ENCODE assay signal across 11 cellular contexts in the genomic region with DNA sequence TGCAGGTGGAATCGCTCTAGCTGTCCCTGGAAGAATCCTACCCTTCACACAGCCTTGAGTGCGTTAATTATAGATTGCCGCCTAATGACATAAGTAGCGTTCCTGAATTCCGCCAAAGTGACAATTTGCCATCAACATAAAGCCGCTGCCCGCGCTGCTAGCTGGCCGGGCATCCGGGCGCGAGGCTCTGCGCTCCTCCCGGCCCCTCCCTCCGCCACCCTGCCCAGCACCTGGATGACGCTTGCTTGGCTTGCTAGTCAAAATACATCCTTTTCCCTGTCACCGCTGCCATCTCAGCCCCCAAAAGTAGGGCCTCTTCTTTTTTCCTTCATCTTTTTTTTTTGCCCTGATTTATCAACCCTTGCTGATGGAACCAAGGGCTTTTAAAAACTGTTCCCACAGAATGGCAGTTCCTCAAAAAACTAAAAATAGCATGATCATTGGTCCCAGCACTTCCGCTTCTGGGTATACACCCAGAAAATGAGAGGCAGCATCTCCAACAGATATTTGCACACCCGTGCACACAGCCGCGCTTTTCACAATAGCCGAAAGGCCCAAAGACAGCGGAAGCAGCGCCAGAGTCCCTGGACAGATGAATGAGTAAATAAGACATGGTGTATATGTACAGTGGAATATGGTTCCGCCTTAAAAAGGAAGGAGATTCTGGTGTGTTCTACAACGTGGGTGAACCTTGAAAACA.
DNase-seq lines count a peak whose midpoint lies in the region; ATAC-seq, FAIRE-seq and TF ChIP-seq lines count a peak whose summit lies in the region.
"Had no signal": no experiment of that assay in that cellular context is flagged by ENCODE, and none has a peak within 500 bp of the region (broad histone marks: within the 10 kb centered on the region; RNA-seq: fewer than 3 reads in every experiment).

No MANE protein-coding gene starts in this region.

- no peak overlapping the region for H3K56ac ChIP-seq in H1 (replicated peaks; ENCODE audit: insufficient read length, low read depth, low read length)

- H2AK5ac ChIP-seq in H1 (ENCODE audit: low read depth, low read length), result no peak overlapping the region

- in situ Hi-C loops in HepG2 (cut with HindIII; ENCODE audit: extremely low pct_ligation_motif_present, low pct_unique_long_range_greater_than_20kb), result no loop called here
- in situ Hi-C loops in HAP-1 (cut with MboI; ENCODE audit: low sequenced_read_pairs), result no loop called here

- no peaks in the 10 kb centered on the region for H3K36me3 ChIP-seq in liver (ENCODE audit: control insufficient read depth in 4 of 4, insufficient read depth in 3 of 4, low read depth in 1 of 4, low read length in 3 of 4)
- H3K36me3 ChIP-seq in HepG2 (replicated peaks in 1 of 2; ENCODE audit: control insufficient read depth in 1 of 2, insufficient read depth in 2 of 2, low read length in 2 of 2), result no peaks in the 10 kb centered on the region
- no peaks in the 10 kb centered on the region for H3K36me3 ChIP-seq in H1 (ENCODE audit: control insufficient read depth in 2 of 4, insufficient read depth in 4 of 4, low read length in 3 of 4)
- no peaks in the 10 kb centered on the region for H3K36me3 ChIP-seq in HAP-1 (replicated peaks)

- no peak for FAIRE-seq in HepG2 (lab: Jason Lieb, UNC)
- no peak for FAIRE-seq in H1 (lab: Jason Lieb, UNC)

- H3K79me2 ChIP-seq in HepG2 (ENCODE audit: insufficient read depth, low read length), result no peaks in the 10 kb centered on the region
- H3K79me2 ChIP-seq in H1 (ENCODE audit: control insufficient read depth in 1 of 2, insufficient read depth in 2 of 2, low read length in 2 of 2), result no peaks in the 10 kb centered on the region

- no peak for TF ChIP-seq POLR2A in HepG2 (IDR thresholded peaks at IDR 0.05; ENCODE audit: insufficient read depth in 1 of 2, low read depth in 2 of 2, low read length in 2 of 2)
- TF ChIP-seq POLR2A in H1 (IDR thresholded peaks at IDR 0.05; ENCODE audit: control extremely low read depth in 1 of 2, low read depth in 2 of 2, low read length in 2 of 2), result no peak

- no peak overlapping the region for H3K9ac ChIP-seq in liver (ENCODE audit: low read depth in 1 of 2, low read length in 2 of 2)
- no peak overlapping the region for H3K9ac ChIP-seq in HepG2 (ENCODE audit: insufficient read depth, low read depth, low read length)
- no peak overlapping the region for H3K9ac ChIP-seq in H1 (replicated peaks in 1 of 4; ENCODE audit: extremely low read depth in 1 of 4, low read depth in 3 of 4, low read length in 3 of 4)

- H3K23me2 ChIP-seq in H1 (ENCODE audit: low read depth, low read length), result no peaks in the 10 kb centered on the region

- no peak overlapping the region for H4K91ac ChIP-seq in H1 (replicated peaks; ENCODE audit: insufficient read length, low read length)

- TF ChIP-seq EP300 in HepG2 (IDR thresholded peaks at IDR 0.05; ENCODE audit: low read depth in 2 of 2, low read length in 2 of 2) (no peak), HepG2 (CRISPR knock-in tag; IDR thresholded peaks at IDR 0.05; ENCODE audit: borderline replicate concordance) (no peak), H1 (IDR thresholded peaks at IDR 0.05; ENCODE audit: borderline replicate concordance in 1 of 2, low read depth in 2 of 2, low read length in 2 of 2) (no peak)

- no peak for TF ChIP-seq RAD21 in liver (IDR thresholded peaks at IDR 0.05)
- TF ChIP-seq RAD21 in HepG2 (CRISPR knock-in tag; IDR thresholded peaks at IDR 0.05), result no peak
- TF ChIP-seq RAD21 in H1 (IDR thresholded peaks at IDR 0.05 in 1 of 2, conservative IDR thresholded peaks at IDR 0.05 in 1 of 2; ENCODE audit: low read depth in 2 of 2, low read length in 2 of 2), result no peak

- H2AFZ ChIP-seq in HepG2 (ENCODE audit: low read length) (no peak overlapping the region), H1 (ENCODE audit: low read length) (no peak overlapping the region)

- CTCF ChIA-PET in HepG2 (lab: Yijun Ruan, JAX; ENCODE audit: low intra/inter-chr PET ratio, low total read pairs) (no interaction called here), H1 (lab: Charles Lee; ENCODE audit: partially characterized antibody) (interaction anchor here (0.6 to 2.9 kb wide), 14 partner anchors 7 to 423 kb away, joined by 3 to 11 read pairs (median 4); no protein-coding TSS in a partner anchor)

- H4K5ac ChIP-seq in H1 (ENCODE audit: insufficient read length, low read depth, low read length), result no peak overlapping the region

- no peaks in the 10 kb centered on the region for H3K79me1 ChIP-seq in H1 (ENCODE audit: low read depth, low read length)

- H3K4ac ChIP-seq in H1 (replicated peaks; ENCODE audit: insufficient read length, low read depth, low read length), result peak overlapping the region; percentile 79

- POLR2A ChIA-PET in HepG2 (lab: Yijun Ruan, JAX), result no interaction called here
- POLR2A ChIA-PET in H1 (lab: Charles Lee; ENCODE audit: partially characterized antibody), result interaction anchor here (0.6 kb wide), 1 partner anchor 146 kb away, joined by 3 read pairs; no protein-coding TSS in a partner anchor

- peak overlapping the region; percentile 35; the same call in 1 of the 2 replicates for H2BK5ac ChIP-seq in H1 (ENCODE audit: low read depth, low read length)

- 0 out of 2 replicates have a peak overlapping the region, but pooled peaks have one; percentile 60 for H2BK12ac ChIP-seq in H1 (ENCODE audit: low read depth, low read length)

- ATAC-seq in HepG2 (no peak), GM19452 (IDR thresholded peaks at IDR 0.05; ENCODE audit: unreplicated experiment) (no peak), GM21390 (IDR thresholded peaks at IDR 0.05; ENCODE audit: unreplicated experiment) (no peak), HG02642 (IDR thresholded peaks at IDR 0.05; ENCODE audit: poor library complexity, unreplicated experiment) (no peak)
- ATAC-seq: activated T-helper 17 cell treated with anti-CD3 and anti-CD28 coated beads, Interleukin-2, amount 50 U/mL, for 72 hours had no signal

- TF ChIP-seq CTCF in liver (IDR thresholded peaks at IDR 0.05; ENCODE audit: low read depth, low read length, missing input control), result no peak
- no peak for TF ChIP-seq CTCF in HepG2 (CRISPR knock-in tag; IDR thresholded peaks at IDR 0.05)
- no peak for TF ChIP-seq CTCF in H1 (IDR thresholded peaks at IDR 0.05; ENCODE audit: control extremely low read depth in 1 of 3, insufficient read depth in 1 of 3, low read depth in 1 of 3, low read length in 3 of 3)
- TF ChIP-seq CTCF in nephron (IDR thresholded peaks at IDR 0.05; ENCODE audit: unreplicated experiment in 3 of 3), result no peak

- H3K23ac ChIP-seq in H1 (ENCODE audit: insufficient read length), result no peak overlapping the region

- H3K4me1 Mint-ChIP-seq in nephron, result peaks cover 24% of the 10 kb centered on the region
- H3K4me1 Mint-ChIP-seq: activated T-helper 17 cell treated with anti-CD3 and anti-CD28 coated beads, Interleukin-2, amount 50 U/mL, for 72 hours had no signal

- no peaks in the 10 kb centered on the region for H3K9me3 ChIP-seq in liver (ENCODE audit: control insufficient read depth in 4 of 4, low read length in 3 of 4)
- no peaks in the 10 kb centered on the region for H3K9me3 ChIP-seq in HepG2 (ENCODE audit: low read length)
- H3K9me3 ChIP-seq in H1 (ENCODE audit: insufficient read depth in 2 of 2, low read depth in 1 of 2, low read length in 1 of 2), result no peaks in the 10 kb centered on the region
- no peaks in the 10 kb centered on the region for H3K9me3 ChIP-seq in HAP-1

- H3K27me3 ChIP-seq in liver (ENCODE audit: control insufficient read depth in 4 of 4, insufficient read depth in 4 of 4, low read length in 3 of 4) (no peaks in the 10 kb centered on the region), HepG2 (ENCODE audit: control insufficient read depth in 1 of 2, insufficient read depth in 2 of 2, low read length in 2 of 2) (peaks cover 0 to 5% of the 10 kb centered on the region in 2 experiments; a peak in 2 of 5 replicates), H1 (replicated peaks in 1 of 4; ENCODE audit: control insufficient read depth in 3 of 4, extremely low read depth in 1 of 4, insufficient read depth in 3 of 4, low read length in 3 of 4) (no peaks in the 10 kb centered on the region), HAP-1 (ENCODE audit: low read depth) (no peaks in the 10 kb centered on the region)

- peak overlapping the region in 2 of 3 experiments; percentile 69 to 92 for H3K27ac Mint-ChIP-seq in nephron
- H3K27ac Mint-ChIP-seq: activated T-helper 17 cell treated with anti-CD3 and anti-CD28 coated beads, Interleukin-2, amount 50 U/mL, for 72 hours; immature natural killer cell had no signal

- H3K27ac ChIP-seq in liver (ENCODE audit: low read depth in 1 of 2, low read length in 2 of 2), result peak overlapping the region; percentile 13 to 41
- no peak overlapping the region for H3K27ac ChIP-seq in HepG2 (ENCODE audit: extremely low read length, insufficient read depth, low read length)
- H3K27ac ChIP-seq in H1 (ENCODE audit: low read depth, low read length), result no peak overlapping the region

- no peak overlapping the region for H3K4me3 Mint-ChIP-seq in nephron
- H3K4me3 Mint-ChIP-seq: activated T-helper 17 cell treated with anti-CD3 and anti-CD28 coated beads, Interleukin-2, amount 50 U/mL, for 72 hours had no signal

- H3K36me3 Mint-ChIP-seq in nephron (ENCODE audit: low read depth), result no peaks in the 10 kb centered on the region

- no peak overlapping the region for H4K8ac ChIP-seq in H1 (ENCODE audit: extremely low read depth, insufficient read depth, low read length)

- no TSS peak for BruUV-seq in HepG2 (replicated peaks; lab: Mats Ljungman, UMichigan)

- no peak overlapping the region for H2BK120ac ChIP-seq in H1 (replicated peaks; ENCODE audit: low read depth, low read length)

- H2BK15ac ChIP-seq in H1 (ENCODE audit: low read length), result peak overlapping the region; percentile 61; the same call in 1 of the 2 replicates

- 86% methylated on average over 26 of the region's 26 CpGs for WGBS in liver
- WGBS in HepG2 (ENCODE audit: low lambda C conversion rate), result 75% methylated on average over 25 of the region's 26 CpGs
- WGBS in H1 (ENCODE audit: extremely low coverage in 1 of 2, insufficient coverage in 1 of 2, insufficient read length in 1 of 2, insufficient replicate concordance in 2 of 2, low coverage in 1 of 2, low lambda C conversion rate in 2 of 2, missing lambda C conversion rate in 1 of 2), 2 experiments, result 92% methylated on average over 26 of the region's 26 CpGs; no CpG with 5 or more reads in 1 of the 2 experiments

- no peaks in the 10 kb centered on the region for H4K20me1 ChIP-seq in HepG2 (ENCODE audit: insufficient read depth, low read length)
- H4K20me1 ChIP-seq in H1 (replicated peaks in 1 of 2; ENCODE audit: control insufficient read depth in 1 of 2, insufficient read depth in 2 of 2, low read length in 2 of 2), result no peaks in the 10 kb centered on the region

- H3K4me3 ChIP-seq in liver (ENCODE audit: low read depth in 1 of 3, low read length in 3 of 3), result no peak overlapping the region
- no peak overlapping the region for H3K4me3 ChIP-seq in HepG2 (replicated peaks in 1 of 3; ENCODE audit: insufficient read depth in 1 of 3, low read depth in 2 of 3, low read length in 3 of 3)
- H3K4me3 ChIP-seq in H1 (ENCODE audit: extremely low read depth in 1 of 4, insufficient read depth in 2 of 4, low read depth in 3 of 4, low read length in 4 of 4), result no peak overlapping the region
- H3K4me3 ChIP-seq in HAP-1, result no peak overlapping the region

- peak overlapping the region; percentile 78; the same call in 1 of the 2 replicates for H3K18ac ChIP-seq in H1 (ENCODE audit: extremely low read depth, low read length)

- DNase-seq in HepG2 (ENCODE audit: low spot score), result no peak
- DNase-seq in H1 (ENCODE audit: low read depth in 1 of 2, low spot score in 2 of 2), result no peak
- DNase-seq in HAP-1 (ENCODE audit: low spot score in 2 of 2), result no peak
- DNase-seq: effector memory CD4-positive, alpha-beta T cell; immature natural killer cell had no signal

- H3K9me3 Mint-ChIP-seq in nephron, result no peaks in the 10 kb centered on the region
- H3K9me3 Mint-ChIP-seq: activated T-helper 17 cell treated with anti-CD3 and anti-CD28 coated beads, Interleukin-2, amount 50 U/mL, for 72 hours had no signal

- H2BK20ac ChIP-seq in H1 (ENCODE audit: low read length), result no peak overlapping the region

- H3K14ac ChIP-seq in H1 (ENCODE audit: insufficient read length), result no peak overlapping the region

- no peaks in the 10 kb centered on the region for H3K4me1 ChIP-seq in liver (ENCODE audit: control insufficient read depth in 4 of 4, insufficient read depth in 4 of 4, low read length in 3 of 4)
- H3K4me1 ChIP-seq in HepG2 (ENCODE audit: insufficient read depth, low read length), result no peaks in the 10 kb centered on the region
- peaks cover 0 to 8% (median 1%) of the 10 kb centered on the region in 4 experiments; a peak in 4 of 7 replicates for H3K4me1 ChIP-seq in H1 (replicated peaks in 1 of 4; ENCODE audit: control insufficient read depth in 3 of 4, insufficient read depth in 4 of 4, low read length in 3 of 4)
- H3K4me1 ChIP-seq in HAP-1, result no peaks in the 10 kb centered on the region

- H3K27me3 Mint-ChIP-seq in nephron (ENCODE audit: low read depth), result peaks cover 22% of the 10 kb centered on the region
- H3K27me3 Mint-ChIP-seq: activated T-helper 17 cell treated with anti-CD3 and anti-CD28 coated beads, Interleukin-2, amount 50 U/mL, for 72 hours had no signal

- H3K4me2 ChIP-seq in HepG2 (ENCODE audit: low read depth, low read length), result no peak overlapping the region
- no peak overlapping the region for H3K4me2 ChIP-seq in H1 (ENCODE audit: insufficient read depth in 1 of 2, low read depth in 2 of 2, low read length in 2 of 2)

- intact Hi-C loops in HepG2 (cut with micrococcal nuclease; ENCODE audit: unreplicated experiment), result no loop called here

Comparison
In these comparisons a context has a peak if more than half of its experiments do, and no peak if none do; other contexts are left out.
1. H3K27ac ChIP-seq: peak in liver (2 of 2); none in HepG2 (single experiment) and H1 (single experiment).